ENCODE assay signal across 9 cellular contexts in the genomic region with DNA sequence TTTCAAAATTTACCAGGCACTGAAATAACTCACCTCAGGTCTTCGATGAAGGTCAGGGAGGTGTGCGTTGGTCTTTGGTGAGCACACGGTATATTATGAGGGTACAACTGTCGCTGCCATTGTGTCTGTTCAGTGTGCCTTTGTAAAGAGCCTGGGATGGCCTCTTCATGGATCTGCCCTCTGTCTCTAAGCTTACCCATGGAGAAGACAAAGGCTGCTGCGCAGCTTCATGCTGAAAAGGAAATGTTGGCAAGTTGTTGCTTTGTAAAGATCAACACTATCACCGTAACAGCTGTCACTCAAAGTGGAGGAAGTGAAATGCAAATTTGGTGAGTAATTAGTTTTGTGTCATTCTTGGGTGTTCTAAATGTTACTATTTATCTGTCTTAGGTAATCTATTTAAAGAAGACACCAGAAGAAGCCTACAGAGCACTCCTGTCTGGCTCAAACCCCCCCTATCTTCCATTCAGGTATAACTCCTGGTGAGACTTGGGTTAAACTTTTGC.
A peak's percentile ranks its signal among the peaks of the same experiment; 100 is the strongest.
DNase-seq lines count a peak whose midpoint lies in the region; ATAC-seq and TF ChIP-seq lines count a peak whose summit lies in the region.
"Had no signal": no experiment of that assay in that cellular context is flagged by ENCODE, and none has a peak within 500 bp of the region (broad histone marks: within the 10 kb centered on the region; RNA-seq: fewer than 3 reads in every experiment).

No MANE protein-coding gene starts in this region.

- no peaks in the 10 kb centered on the region for H3K27me3 ChIP-seq in mesendoderm (ENCODE audit: insufficient read depth, low read length, poor library complexity)
- H3K27me3 ChIP-seq in dorsolateral prefrontal cortex: no peaks in the 10 kb centered on the region

- no peak overlapping the region for H3K4me2 ChIP-seq in mesendoderm (ENCODE audit: low read length)

- POLR2A ChIA-PET in HEK293T (lab: Yijun Ruan, JAX): interaction anchor here (1.4 kb wide), 1 partner anchor 69 kb away, joined by 3 read pairs; no protein-coding TSS in a partner anchor

- no peak overlapping the region for H3K23ac ChIP-seq in mesendoderm (ENCODE audit: low read length)

- H3K9ac ChIP-seq in mesendoderm (ENCODE audit: low read length): no peak overlapping the region

- no peak for DNase-seq in HEK293T (ENCODE audit: extremely low spot score)
- peak; percentile 38 for DNase-seq in MV-4-11 (lab: John Stamatoyannopoulos, UW)
- DNase-seq in mesendoderm: peak; percentile 27
- no peak for DNase-seq in NCI-H1092 (lab: John Stamatoyannopoulos, UW)
- no peak for DNase-seq in NCI-H1930 (lab: John Stamatoyannopoulos, UW)
- DNase-seq in activated CD8-positive, alpha-beta memory T cell treated with anti-CD3 and anti-CD28 coated beads for 24 hours: no peak
- DNase-seq in dorsolateral prefrontal cortex: no peak
- DNase-seq: activated CD8-positive, alpha-beta memory T cell treated with anti-CD3 and anti-CD28 coated beads, Interleukin-2, amount 50 U/mL, for 4 hours had no signal

- no peak overlapping the region for H3K18ac ChIP-seq in mesendoderm (ENCODE audit: low read length)

- no peak for TF ChIP-seq CTCF in dorsolateral prefrontal cortex (IDR thresholded peaks at IDR 0.05 in 54 of 56, conservative IDR thresholded peaks at IDR 0.05 in 2 of 56; ENCODE audit: low read depth in 1 of 56, partially characterized antibody in 56 of 56)

- H3K4ac ChIP-seq in mesendoderm (ENCODE audit: low read depth, low read length): no peak overlapping the region

- intact Hi-C loops in dorsolateral prefrontal cortex (cut with DNase I): no loop called here

- H3K4me3 ChIP-seq in mesendoderm (ENCODE audit: low read length) (no peak overlapping the region), dorsolateral prefrontal cortex (no peak overlapping the region)

- H2BK5ac ChIP-seq in mesendoderm (ENCODE audit: low read length): no peak overlapping the region

- H2BK120ac ChIP-seq in mesendoderm (ENCODE audit: low read depth, low read length): no peak overlapping the region

- peaks cover 4% of the 10 kb centered on the region for H3K4me1 ChIP-seq in mesendoderm (ENCODE audit: control insufficient read depth, low read depth, low read length)

- peak overlapping the region; percentile 37 for H2AK5ac ChIP-seq in mesendoderm (ENCODE audit: low read length)

- H4K5ac ChIP-seq in mesendoderm (ENCODE audit: low read length): no peak overlapping the region

- H3K79me1 ChIP-seq in mesendoderm (ENCODE audit: low read length): no peaks in the 10 kb centered on the region

- no peak overlapping the region for H4K8ac ChIP-seq in mesendoderm (ENCODE audit: low read depth, low read length)

- H3K27ac ChIP-seq in mesendoderm (ENCODE audit: low read depth, low read length) (no peak overlapping the region), dorsolateral prefrontal cortex (no peak overlapping the region)

- CTCF ChIA-PET in HEK293T (lab: Yijun Ruan, JAX): no interaction called here

- peak; percentile 91 for ATAC-seq in GM18873 (IDR thresholded peaks at IDR 0.05; ENCODE audit: low FRiP score, unreplicated experiment)

- peak overlapping the region; percentile 10 for H3K56ac ChIP-seq in mesendoderm (ENCODE audit: low read length)

- no peak overlapping the region for H2BK15ac ChIP-seq in mesendoderm (replicated peaks; ENCODE audit: low read depth)

- no peaks in the 10 kb centered on the region for H3K36me3 ChIP-seq in mesendoderm (ENCODE audit: control insufficient read depth, insufficient read depth, low read length)

- no peaks in the 10 kb centered on the region for H3K79me2 ChIP-seq in mesendoderm (ENCODE audit: control insufficient read depth, insufficient read depth, low read length)

- WGBS in mesendoderm (ENCODE audit: extremely low coverage, insufficient coverage, low lambda C conversion rate): no CpG with 5 or more reads among the region's 6 CpGs

TF ChIP-seq in HEK293T, 16 proteins besides CTCF, POLR2A, EP300 and RAD21:
- TF ChIP-seq ELF4 (IDR thresholded peaks at IDR 0.05): no peak
- TF ChIP-seq, protein P1, sequence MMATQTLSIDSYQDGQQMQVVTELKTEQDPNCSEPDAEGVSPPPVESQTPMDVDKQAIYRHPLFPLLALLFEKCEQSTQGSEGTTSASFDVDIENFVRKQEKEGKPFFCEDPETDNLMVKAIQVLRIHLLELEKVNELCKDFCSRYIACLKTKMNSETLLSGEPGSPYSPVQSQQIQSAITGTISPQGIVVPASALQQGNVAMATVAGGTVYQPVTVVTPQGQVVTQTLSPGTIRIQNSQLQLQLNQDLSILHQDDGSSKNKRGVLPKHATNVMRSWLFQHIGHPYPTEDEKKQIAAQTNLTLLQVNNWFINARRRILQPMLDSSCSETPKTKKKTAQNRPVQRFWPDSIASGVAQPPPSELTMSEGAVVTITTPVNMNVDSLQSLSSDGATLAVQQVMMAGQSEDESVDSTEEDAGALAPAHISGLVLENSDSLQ (IDR thresholded peaks at IDR 0.05): peak; percentile 63

Comparison
In these comparisons a context has a peak if more than half of its experiments do, and no peak if none do; other contexts are left out.
1. DNase-seq: peak in MV-4-11 (single experiment) and mesendoderm (single experiment); none in HEK293T (single experiment), NCI-H1092 (single experiment), NCI-H1930 (0 of 2), activated CD8-positive, alpha-beta memory T cell treated with anti-CD3 and anti-CD28 coated beads for 24 hours (single experiment) and dorsolateral prefrontal cortex (0 of 10).